In the genomic region with DNA sequence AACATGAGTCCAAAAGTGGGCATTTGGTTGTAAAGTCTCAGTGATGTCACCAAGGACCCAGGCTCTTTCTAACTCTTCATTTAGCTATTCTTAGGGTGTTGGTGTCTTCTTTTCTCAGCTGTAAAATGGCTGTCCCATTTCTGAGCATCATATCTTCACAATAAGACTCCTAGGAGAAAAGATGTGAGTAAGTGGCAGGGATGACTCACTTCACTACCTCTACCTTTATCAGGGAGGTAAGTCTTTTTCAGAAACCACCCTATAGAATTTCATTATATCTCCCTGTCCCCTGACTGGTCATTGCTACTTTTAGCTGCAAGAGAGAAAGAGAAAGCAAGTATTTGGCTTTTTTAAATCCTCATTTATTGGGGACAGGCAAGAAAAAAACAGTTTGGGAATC, we compare ENCODE assay signal across 23 cellular contexts.
"Had no signal": no experiment of that assay in that cellular context is flagged by ENCODE, and none has a peak within 500 bp of the region (broad histone marks: within the 10 kb centered on the region; RNA-seq: fewer than 3 reads in every experiment).

No MANE protein-coding gene starts in this region.

- H3K9me3 Mint-ChIP-seq: effector memory CD8-positive, alpha-beta T cell had no signal

- H3K4me1 ChIP-seq: gastrocnemius medialis, lower lobe of right lung, parathyroid adenoma, right lobe of liver, testis, tibial artery, upper lobe of left lung had no signal

- H3K4me3 Mint-ChIP-seq: effector memory CD8-positive, alpha-beta T cell; memory B cell; natural killer cell treated with Interleukin-12 subunit alpha and Interleukin-12 subunit beta and Interleukin-15 and Interleukin-18, amount 100 ng/mL, for 72 hours; neural crest cell had no signal

- H3K27ac Mint-ChIP-seq: effector memory CD8-positive, alpha-beta T cell; memory B cell; natural killer cell treated with Interleukin-12 subunit alpha and Interleukin-12 subunit beta and Interleukin-15 and Interleukin-18, amount 100 ng/mL, for 72 hours; progenitor cell of endocrine pancreas had no signal

- H3K27ac ChIP-seq: gastrocnemius medialis, lower lobe of right lung, parathyroid adenoma, right lobe of liver, testis, tibial artery, upper lobe of left lung had no signal

- H3K36me3 ChIP-seq: gastrocnemius medialis, lower lobe of right lung, right lobe of liver, tibial artery, upper lobe of left lung had no signal

- H3K27me3 Mint-ChIP-seq: effector memory CD8-positive, alpha-beta T cell; memory B cell; natural killer cell treated with Interleukin-12 subunit alpha and Interleukin-12 subunit beta and Interleukin-15 and Interleukin-18, amount 100 ng/mL, for 72 hours; progenitor cell of endocrine pancreas had no signal

- ATAC-seq: effector memory CD8-positive, alpha-beta T cell; gastrocnemius medialis; left ventricle myocardium superior; lower lobe of right lung; natural killer cell treated with Interleukin-12 subunit alpha and Interleukin-12 subunit beta and Interleukin-15 and Interleukin-18, amount 100 ng/mL, for 72 hours; right lobe of liver had no signal

- H3K27me3 ChIP-seq: gastrocnemius medialis, right lobe of liver, testis, tibial artery, upper lobe of left lung had no signal

- H3K36me3 Mint-ChIP-seq: memory B cell; natural killer cell treated with Interleukin-12 subunit alpha and Interleukin-12 subunit beta and Interleukin-15 and Interleukin-18, amount 100 ng/mL, for 72 hours had no signal

- DNase-seq: cortex of kidney; effector memory CD8-positive, alpha-beta T cell; gastrocnemius medialis; head of caudate nucleus; left ventricle myocardium superior; lower lobe of right lung; right lobe of liver; small intestine; stimulated activated CD4-positive, alpha-beta T cell treated with anti-CD3 and anti-CD28 coated beads, Interleukin-15, amount 100 ng/mL, for 24 hours; stimulated activated CD4-positive, alpha-beta T cell treated with anti-CD3 and anti-CD28 coated beads, Interleukin-2, amount 100 ng/mL, for 48 hours; stimulated activated naive CD4-positive, alpha-beta T cell; substantia nigra; testis; tibial artery; upper lobe of left lung had no signal

- H3K4me1 Mint-ChIP-seq: memory B cell, neural crest cell had no signal

- H3K4me3 ChIP-seq: gastrocnemius medialis, lower lobe of right lung, right lobe of liver, testis, tibial artery, upper lobe of left lung had no signal

- FAIRE-seq: endometrium, keratinocyte, small intestine, urothelium cell line had no signal

- H3K9me3 ChIP-seq: gastrocnemius medialis, lower lobe of right lung, right lobe of liver, testis, tibial artery had no signal
